ENCODE assay signal across 1 cellular context in the genomic region with DNA sequence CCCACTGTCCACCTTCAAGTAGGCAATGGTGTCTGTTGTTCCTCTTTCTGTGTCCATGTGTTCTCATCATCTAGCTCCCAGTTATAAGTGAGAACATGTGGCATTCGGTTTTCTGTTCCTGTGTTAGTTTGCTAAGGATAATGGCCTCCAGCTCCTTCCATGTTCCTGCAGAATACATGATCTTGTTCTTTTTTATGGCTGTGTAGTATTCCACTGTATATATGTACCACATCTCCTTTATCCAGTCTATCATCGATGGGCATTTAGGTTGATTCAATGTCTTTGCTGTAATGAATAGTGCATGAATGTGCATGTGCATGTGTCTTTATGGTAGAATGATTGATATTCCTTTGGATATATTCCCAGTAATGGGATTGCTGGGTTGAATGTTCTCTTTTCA.
TF ChIP-seq lines count a peak whose summit lies in the region.

No MANE protein-coding gene starts in this region.

TF ChIP-seq in K562, 482 proteins besides CTCF, POLR2A, EP300 and RAD21 (continued from another document):
- TF ChIP-seq, protein P1, sequence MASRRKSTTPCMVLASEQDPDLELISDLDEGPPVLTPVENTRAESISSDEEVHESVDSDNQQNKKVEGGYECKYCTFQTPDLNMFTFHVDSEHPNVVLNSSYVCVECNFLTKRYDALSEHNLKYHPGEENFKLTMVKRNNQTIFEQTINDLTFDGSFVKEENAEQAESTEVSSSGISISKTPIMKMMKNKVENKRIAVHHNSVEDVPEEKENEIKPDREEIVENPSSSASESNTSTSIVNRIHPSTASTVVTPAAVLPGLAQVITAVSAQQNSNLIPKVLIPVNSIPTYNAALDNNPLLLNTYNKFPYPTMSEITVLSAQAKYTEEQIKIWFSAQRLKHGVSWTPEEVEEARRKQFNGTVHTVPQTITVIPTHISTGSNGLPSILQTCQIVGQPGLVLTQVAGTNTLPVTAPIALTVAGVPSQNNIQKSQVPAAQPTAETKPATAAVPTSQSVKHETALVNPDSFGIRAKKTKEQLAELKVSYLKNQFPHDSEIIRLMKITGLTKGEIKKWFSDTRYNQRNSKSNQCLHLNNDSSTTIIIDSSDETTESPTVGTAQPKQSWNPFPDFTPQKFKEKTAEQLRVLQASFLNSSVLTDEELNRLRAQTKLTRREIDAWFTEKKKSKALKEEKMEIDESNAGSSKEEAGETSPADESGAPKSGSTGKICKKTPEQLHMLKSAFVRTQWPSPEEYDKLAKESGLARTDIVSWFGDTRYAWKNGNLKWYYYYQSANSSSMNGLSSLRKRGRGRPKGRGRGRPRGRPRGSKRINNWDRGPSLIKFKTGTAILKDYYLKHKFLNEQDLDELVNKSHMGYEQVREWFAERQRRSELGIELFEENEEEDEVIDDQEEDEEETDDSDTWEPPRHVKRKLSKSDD (conservative IDR thresholded peaks at IDR 0.05; ENCODE audit: low read length) = no peak
- no peak for TF ChIP-seq SNRNP70 (optimal IDR thresholded peaks at IDR 0.05; ENCODE audit: low read depth, low read length)
- TF ChIP-seq ESRRB (CRISPR knock-in tag; IDR thresholded peaks at IDR 0.05; ENCODE audit: borderline replicate concordance) = no peak
- TF ChIP-seq SAFB (IDR thresholded peaks at IDR 0.05; ENCODE audit: borderline replicate concordance, low read depth, low read length) = no peak
- no peak for TF ChIP-seq PHTF2 (CRISPR knock-in tag; IDR thresholded peaks at IDR 0.05)
- peak; percentile 22; the same call in 1 of the 2 replicates for TF ChIP-seq BCOR (IDR thresholded peaks at IDR 0.05)
- no peak for TF ChIP-seq ZNF764 (CRISPR knock-in tag; IDR thresholded peaks at IDR 0.05; ENCODE audit: low read depth)
- TF ChIP-seq, protein P2, sequence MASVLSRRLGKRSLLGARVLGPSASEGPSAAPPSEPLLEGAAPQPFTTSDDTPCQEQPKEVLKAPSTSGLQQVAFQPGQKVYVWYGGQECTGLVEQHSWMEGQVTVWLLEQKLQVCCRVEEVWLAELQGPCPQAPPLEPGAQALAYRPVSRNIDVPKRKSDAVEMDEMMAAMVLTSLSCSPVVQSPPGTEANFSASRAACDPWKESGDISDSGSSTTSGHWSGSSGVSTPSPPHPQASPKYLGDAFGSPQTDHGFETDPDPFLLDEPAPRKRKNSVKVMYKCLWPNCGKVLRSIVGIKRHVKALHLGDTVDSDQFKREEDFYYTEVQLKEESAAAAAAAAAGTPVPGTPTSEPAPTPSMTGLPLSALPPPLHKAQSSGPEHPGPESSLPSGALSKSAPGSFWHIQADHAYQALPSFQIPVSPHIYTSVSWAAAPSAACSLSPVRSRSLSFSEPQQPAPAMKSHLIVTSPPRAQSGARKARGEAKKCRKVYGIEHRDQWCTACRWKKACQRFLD (CRISPR knock-in tag; IDR thresholded peaks at IDR 0.05) = no peak
- TF ChIP-seq RBM25 (IDR thresholded peaks at IDR 0.05; ENCODE audit: low read depth, low read length, severe bottlenecking) = peak; percentile 42
- TF ChIP-seq SMARCA5 (IDR thresholded peaks at IDR 0.05) = no peak
- no peak for TF ChIP-seq ILF3 (IDR thresholded peaks at IDR 0.05; ENCODE audit: borderline replicate concordance)
- no peak for TF ChIP-seq ARID1B (IDR thresholded peaks at IDR 0.05)
- no peak for TF ChIP-seq NR1H2 (CRISPR knock-in tag; IDR thresholded peaks at IDR 0.05)
- TF ChIP-seq NUFIP1 (IDR thresholded peaks at IDR 0.05; ENCODE audit: partially characterized antibody) = no peak
- TF ChIP-seq ZNF134 (CRISPR knock-in tag; conservative IDR thresholded peaks at IDR 0.05) = no peak
- TF ChIP-seq, protein P3, sequence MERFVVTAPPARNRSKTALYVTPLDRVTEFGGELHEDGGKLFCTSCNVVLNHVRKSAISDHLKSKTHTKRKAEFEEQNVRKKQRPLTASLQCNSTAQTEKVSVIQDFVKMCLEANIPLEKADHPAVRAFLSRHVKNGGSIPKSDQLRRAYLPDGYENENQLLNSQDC (CRISPR knock-in tag; IDR thresholded peaks at IDR 0.05) = no peak
- TF ChIP-seq, protein P4, sequence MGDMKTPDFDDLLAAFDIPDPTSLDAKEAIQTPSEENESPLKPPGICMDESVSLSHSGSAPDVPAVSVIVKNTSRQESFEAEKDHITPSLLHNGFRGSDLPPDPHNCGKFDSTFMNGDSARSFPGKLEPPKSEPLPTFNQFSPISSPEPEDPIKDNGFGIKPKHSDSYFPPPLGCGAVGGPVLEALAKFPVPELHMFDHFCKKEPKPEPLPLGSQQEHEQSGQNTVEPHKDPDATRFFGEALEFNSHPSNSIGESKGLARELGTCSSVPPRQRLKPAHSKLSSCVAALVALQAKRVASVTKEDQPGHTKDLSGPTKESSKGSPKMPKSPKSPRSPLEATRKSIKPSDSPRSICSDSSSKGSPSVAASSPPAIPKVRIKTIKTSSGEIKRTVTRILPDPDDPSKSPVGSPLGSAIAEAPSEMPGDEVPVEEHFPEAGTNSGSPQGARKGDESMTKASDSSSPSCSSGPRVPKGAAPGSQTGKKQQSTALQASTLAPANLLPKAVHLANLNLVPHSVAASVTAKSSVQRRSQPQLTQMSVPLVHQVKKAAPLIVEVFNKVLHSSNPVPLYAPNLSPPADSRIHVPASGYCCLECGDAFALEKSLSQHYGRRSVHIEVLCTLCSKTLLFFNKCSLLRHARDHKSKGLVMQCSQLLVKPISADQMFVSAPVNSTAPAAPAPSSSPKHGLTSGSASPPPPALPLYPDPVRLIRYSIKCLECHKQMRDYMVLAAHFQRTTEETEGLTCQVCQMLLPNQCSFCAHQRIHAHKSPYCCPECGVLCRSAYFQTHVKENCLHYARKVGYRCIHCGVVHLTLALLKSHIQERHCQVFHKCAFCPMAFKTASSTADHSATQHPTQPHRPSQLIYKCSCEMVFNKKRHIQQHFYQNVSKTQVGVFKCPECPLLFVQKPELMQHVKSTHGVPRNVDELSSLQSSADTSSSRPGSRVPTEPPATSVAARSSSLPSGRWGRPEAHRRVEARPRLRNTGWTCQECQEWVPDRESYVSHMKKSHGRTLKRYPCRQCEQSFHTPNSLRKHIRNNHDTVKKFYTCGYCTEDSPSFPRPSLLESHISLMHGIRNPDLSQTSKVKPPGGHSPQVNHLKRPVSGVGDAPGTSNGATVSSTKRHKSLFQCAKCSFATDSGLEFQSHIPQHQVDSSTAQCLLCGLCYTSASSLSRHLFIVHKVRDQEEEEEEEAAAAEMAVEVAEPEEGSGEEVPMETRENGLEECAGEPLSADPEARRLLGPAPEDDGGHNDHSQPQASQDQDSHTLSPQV (IDR thresholded peaks at IDR 0.05) = no peak
- TF ChIP-seq, protein P5, sequence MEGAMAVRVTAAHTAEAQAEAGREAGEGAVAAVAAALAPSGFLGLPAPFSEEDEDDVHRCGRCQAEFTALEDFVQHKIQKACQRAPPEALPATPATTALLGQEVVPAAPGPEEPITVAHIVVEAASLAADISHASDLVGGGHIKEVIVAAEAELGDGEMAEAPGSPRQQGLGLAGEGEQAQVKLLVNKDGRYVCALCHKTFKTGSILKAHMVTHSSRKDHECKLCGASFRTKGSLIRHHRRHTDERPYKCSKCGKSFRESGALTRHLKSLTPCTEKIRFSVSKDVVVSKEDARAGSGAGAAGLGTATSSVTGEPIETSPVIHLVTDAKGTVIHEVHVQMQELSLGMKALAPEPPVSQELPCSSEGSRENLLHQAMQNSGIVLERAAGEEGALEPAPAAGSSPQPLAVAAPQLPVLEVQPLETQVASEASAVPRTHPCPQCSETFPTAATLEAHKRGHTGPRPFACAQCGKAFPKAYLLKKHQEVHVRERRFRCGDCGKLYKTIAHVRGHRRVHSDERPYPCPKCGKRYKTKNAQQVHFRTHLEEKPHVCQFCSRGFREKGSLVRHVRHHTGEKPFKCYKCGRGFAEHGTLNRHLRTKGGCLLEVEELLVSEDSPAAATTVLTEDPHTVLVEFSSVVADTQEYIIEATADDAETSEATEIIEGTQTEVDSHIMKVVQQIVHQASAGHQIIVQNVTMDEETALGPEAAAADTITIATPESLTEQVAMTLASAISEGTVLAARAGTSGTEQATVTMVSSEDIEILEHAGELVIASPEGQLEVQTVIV (CRISPR knock-in tag; IDR thresholded peaks at IDR 0.05; ENCODE audit: borderline replicate concordance) = no peak
- TF ChIP-seq ZNF23 (CRISPR knock-in tag; IDR thresholded peaks at IDR 0.05) = no peak
- no peak for TF ChIP-seq SRSF3 (IDR thresholded peaks at IDR 0.05; ENCODE audit: insufficient read depth, low read length)
- no peak for TF ChIP-seq SMAD1 (IDR thresholded peaks at IDR 0.05; ENCODE audit: low read depth, low read length, partially characterized antibody)
- no peak for TF ChIP-seq SETDB1 (IDR thresholded peaks at IDR 0.05; ENCODE audit: low read length)
